In genomic region chr3:50138266-50139230, GRCh38 we compare ENCODE assay signal across 12 cellular contexts. TPM values are rescaled to one million over a fixed set of nuclear protein-coding genes. Genes with fewer than 3 reads are reported as not detected.
A peak's percentile ranks its signal among the peaks of the same experiment; 100 is the strongest.
DNase-seq lines count a peak whose midpoint lies in the region; ATAC-seq, FAIRE-seq and TF ChIP-seq lines count a peak whose summit lies in the region.
"Had no signal": no experiment of that assay in that cellular context is flagged by ENCODE, and none has a peak within 500 bp of the region (broad histone marks: within the 10 kb centered on the region; RNA-seq: fewer than 3 reads in every experiment).

No MANE protein-coding gene starts in this region.

- H3K27ac ChIP-seq in epithelial cell of prostate: peak overlapping the region; percentile 17

- no peak for ATAC-seq in HG03520 (IDR thresholded peaks at IDR 0.05; ENCODE audit: unreplicated experiment)
- ATAC-seq in GM18868 (IDR thresholded peaks at IDR 0.05; ENCODE audit: unreplicated experiment): no peak

- no peak for TF ChIP-seq POLR2A in H54 (IDR thresholded peaks at IDR 0.05; ENCODE audit: low read depth, low read length)

- FAIRE-seq in H54 (lab: Jason Lieb, UNC): no peak

- peak; percentile 50 for DNase-seq in A172 (ENCODE audit: low spot score)
- DNase-seq in GDM1 (lab: John Stamatoyannopoulos, UW): peak; percentile 56
- peak; percentile 74 for DNase-seq in NCI-H82 treated with DMSO at 0.1 percent for 48 hours (lab: John Stamatoyannopoulos, UW; ENCODE audit: unreplicated experiment)
- no peak for DNase-seq in epithelial cell of prostate (ENCODE audit: low read depth, low spot score)
- DNase-seq in activated effector memory CD4-positive, alpha-beta T cell treated with Interleukin-2 at 50 U/mL for 16 hours: no peak
- DNase-seq in H54 (ENCODE audit: insufficient read length, low spot score): no peak
- DNase-seq: activated CD4-positive, alpha-beta memory T cell treated with anti-CD3 and anti-CD28 coated beads for 36 hours; Calu3; cortex of kidney; OCI-M1 had no signal

RNA-seq across cellular contexts. Expression of gene SEMA3F, which starts 16.6 kb away (rescaled TPM):
- total RNA-seq in A172 (2014; rRNA removed; shearing (Covaris generic)): 3.5 and 11.1 TPM in 2 replicates

RNA-seq across cellular contexts. Expression of gene RBM5, which starts 49.8 kb away (rescaled TPM):
- 53.7 and 79.1 TPM in 2 replicates for total RNA-seq in A172 (2014; rRNA removed; shearing (Covaris generic))

RNA-seq across cellular contexts. Expression of gene GNAT1, which starts 52.9 kb away (rescaled TPM):
- not detected in 2 replicates for total RNA-seq in A172 (2014; rRNA removed; shearing (Covaris generic))
- total RNA-seq: activated CD4-positive, alpha-beta memory T cell treated with anti-CD3 and anti-CD28 coated beads for 36 hours; Calu3 had no signal

Comparison
In these comparisons a context has a peak if more than half of its experiments do, and no peak if none do; other contexts are left out.
1. DNase-seq: peak in A172 (single experiment), GDM1 (single experiment) and NCI-H82 treated with DMSO at 0.1 percent for 48 hours (single experiment); none in epithelial cell of prostate (single experiment), activated effector memory CD4-positive, alpha-beta T cell treated with Interleukin-2 at 50 U/mL for 16 hours (single experiment) and H54 (single experiment).